Comparison of ENCODE assay signal across 9 cellular contexts in genomic region chr5:181218795-181219124, GRCh38. TPM values are rescaled to one million over a fixed set of nuclear protein-coding genes. Genes with fewer than 3 reads are reported as not detected.
DNase-seq lines count a peak whose midpoint lies in the region; ATAC-seq and TF ChIP-seq lines count a peak whose summit lies in the region.
"Had no signal": no experiment of that assay in that cellular context is flagged by ENCODE, and none has a peak within 500 bp of the region (broad histone marks: within the 10 kb centered on the region; RNA-seq: fewer than 3 reads in every experiment).

No MANE protein-coding gene starts in this region.

- H3K9me2 ChIP-seq in GM23248 (ENCODE audit: insufficient read depth), result no peaks in the 10 kb centered on the region

- H3K9me3 ChIP-seq in GM23248 (ENCODE audit: low read depth), result no peaks in the 10 kb centered on the region
- no peaks in the 10 kb centered on the region for H3K9me3 ChIP-seq in RWPE2 (ENCODE audit: severe bottlenecking)
- H3K9me3 ChIP-seq in esophagus squamous epithelium, result no peaks in the 10 kb centered on the region
- H3K9me3 ChIP-seq in sigmoid colon, result no peaks in the 10 kb centered on the region
- H3K9me3 ChIP-seq in mucosa of descending colon, result no peaks in the 10 kb centered on the region

- H3K36me3 ChIP-seq in GM23248 (ENCODE audit: low read depth) (no peaks in the 10 kb centered on the region), RWPE2 (ENCODE audit: low read depth) (no peaks in the 10 kb centered on the region), esophagus squamous epithelium (no peaks in the 10 kb centered on the region), sigmoid colon (no peaks in the 10 kb centered on the region), mucosa of descending colon (ENCODE audit: low read depth) (no peaks in the 10 kb centered on the region)

- H3F3A ChIP-seq in GM23248 (ENCODE audit: insufficient read depth), result peaks cover 31% of the 10 kb centered on the region

- H3K27me3 ChIP-seq in GM23248 (replicated peaks; ENCODE audit: insufficient read depth) (no peaks in the 10 kb centered on the region), RWPE2 (ENCODE audit: insufficient read depth, poor library complexity, severe bottlenecking) (no peaks in the 10 kb centered on the region), esophagus squamous epithelium (no peaks in the 10 kb centered on the region), sigmoid colon (no peaks in the 10 kb centered on the region)

- TF ChIP-seq CTCF in RWPE2 (IDR thresholded peaks at IDR 0.05; ENCODE audit: poor library complexity, severe bottlenecking), result no peak
- TF ChIP-seq CTCF in esophagus squamous epithelium (IDR thresholded peaks at IDR 0.05), result no peak
- TF ChIP-seq CTCF in sigmoid colon (IDR thresholded peaks at IDR 0.05), result no peak
- no peak for TF ChIP-seq CTCF in mucosa of descending colon (IDR thresholded peaks at IDR 0.05)

- H3K79me2 ChIP-seq in GM23248 (ENCODE audit: insufficient read depth), result peaks cover 3% of the 10 kb centered on the region

- DNase-seq in GM23248 (peak; percentile 61), RWPE2 (ENCODE audit: low spot score) (no peak), esophagus squamous epithelium (lab: John Stamatoyannopoulos, UW) (no peak), sigmoid colon (no peak), mucosa of descending colon (no peak), activated gamma-delta T cell treated with Interleukin-2 at 50 U/mL for 16 hours (no peak), DMS153 (lab: John Stamatoyannopoulos, UW) (no peak)
- DNase-seq: NCI-H1417 had no signal

- no peak for TF ChIP-seq EP300 in sigmoid colon (IDR thresholded peaks at IDR 0.05)

- no peaks in the 10 kb centered on the region for H3K4me1 ChIP-seq in GM23248 (ENCODE audit: insufficient read depth)
- H3K4me1 ChIP-seq in RWPE2 (ENCODE audit: insufficient read depth, poor library complexity, severe bottlenecking), result no peaks in the 10 kb centered on the region
- H3K4me1 ChIP-seq in esophagus squamous epithelium, result peaks cover 9 to 52% (median 17%) of the 10 kb centered on the region in 3 donors
- peaks cover 4 to 39% (median 29%) of the 10 kb centered on the region in 4 donors for H3K4me1 ChIP-seq in sigmoid colon
- H3K4me1 ChIP-seq in mucosa of descending colon (ENCODE audit: low read depth), result peaks cover 16% of the 10 kb centered on the region

- peak overlapping the region; percentile 68 for H3K4me3 ChIP-seq in GM23248
- peak overlapping the region; percentile 40 for H3K4me3 ChIP-seq in RWPE2 (ENCODE audit: severe bottlenecking)
- peak overlapping the region; percentile 10 to 63 (median 46) for H3K4me3 ChIP-seq in esophagus squamous epithelium
- peak overlapping the region; percentile 30 to 53 (median 43) for H3K4me3 ChIP-seq in sigmoid colon
- H3K4me3 ChIP-seq in mucosa of descending colon, result no peak overlapping the region

- TF ChIP-seq POLR2A in esophagus squamous epithelium (IDR thresholded peaks at IDR 0.05), result no peak
- TF ChIP-seq POLR2A in sigmoid colon (IDR thresholded peaks at IDR 0.05), result no peak

- no peaks in the 10 kb centered on the region for H4K20me1 ChIP-seq in GM23248 (ENCODE audit: insufficient read depth)

- 3% methylated on average over 10 of the region's 10 CpGs for WGBS in GM23248 (ENCODE audit: low coverage in 1 of 2, low lambda C conversion rate in 2 of 2, missing lambda C conversion rate in 2 of 2), 2 experiments
- WGBS in esophagus squamous epithelium, 2 donors, result 30 to 38% methylated on average over 10 of the region's 10 CpGs
- WGBS in sigmoid colon, 2 donors, result 21 to 31% methylated on average over 10 of the region's 10 CpGs

- intact Hi-C loops in esophagus squamous epithelium (cut with DNase I), result no loop called here
- intact Hi-C loops in sigmoid colon (cut with DNase I), result loop anchor here (1.0 kb wide), 2 partner anchors 12 to 27 kb away; no protein-coding TSS in a partner anchor
- intact Hi-C loops in mucosa of descending colon (cut with DNase I, micrococcal nuclease), result no loop called here

- peak overlapping the region; percentile 76 for H2AFZ ChIP-seq in GM23248

- ATAC-seq in RWPE2 (ENCODE audit: low read depth) (no peak), HG03045 (IDR thresholded peaks at IDR 0.05; ENCODE audit: unreplicated experiment) (no peak), mucosa of descending colon (no peak)

- H3K9ac ChIP-seq in GM23248, result peak overlapping the region; percentile 38

- in situ Hi-C loops in GM23248 (cut with MboI), result no loop called here

- H3K4me2 ChIP-seq in GM23248 (ENCODE audit: unreplicated experiment), result peak overlapping the region; percentile 49

- H3K27ac ChIP-seq in GM23248 (peak overlapping the region; percentile 47), RWPE2 (ENCODE audit: poor library complexity, severe bottlenecking) (no peak overlapping the region), esophagus squamous epithelium (peak overlapping the region; percentile 53 to 82 (median 79)), sigmoid colon (peak overlapping the region in 3 of 4 donors; percentile 73 to 77 (median 75))

RNA-seq across cellular contexts. Expression of gene TRIM41, which starts 4.3 kb away (rescaled TPM):
- 17.5 and 18.6 TPM in 2 replicates for total RNA-seq in GM23248 (2014; rRNA removed; shearing (Covaris generic))
- polyA plus RNA-seq in GM23248 (2016; fragmentation: Nextera tagmentation; extraction: Ambion mirVana) (3.8 and 4.3 TPM in 2 replicates), sigmoid colon (10 to 100 TPM; 13.2 to 25.3 (median 19.0) TPM)
- total RNA-seq in esophagus squamous epithelium (10 to 100 TPM; 12.0 to 22.1 (median 13.8) TPM), sigmoid colon (10 to 100 TPM in 2 of 4 donors, 1 to 10 TPM in 2; 8.2 to 15.3 (median 11.8) TPM), mucosa of descending colon (10 to 100 TPM; 25.6 to 34.0 (median 27.6) TPM)

RNA-seq across cellular contexts. Expression of gene TRIM7, which starts 13.8 kb away (rescaled TPM):
- 1.4 and 6.8 TPM in 2 replicates for total RNA-seq in GM23248 (2014; rRNA removed; shearing (Covaris generic))
- 2.5 and 3.1 TPM in 2 replicates for polyA plus RNA-seq in GM23248 (2016; fragmentation: Nextera tagmentation; extraction: Ambion mirVana)
- total RNA-seq in esophagus squamous epithelium, result 10 to 100 TPM; 44.8 to 80.6 (median 54.5) TPM
- total RNA-seq in sigmoid colon, result 1 to 10 TPM in 3 of 4 donors, under 1 TPM in 1; 0.55 to 2.1 (median 1.1) TPM
- polyA plus RNA-seq in sigmoid colon, result 1 to 10 TPM in 2 of 3 donors, under 1 TPM in 1; 0.60 to 5.3 (median 3.2) TPM
- 1 to 10 TPM; 1.5 to 3.9 (median 3.2) TPM for total RNA-seq in mucosa of descending colon

RNA-seq across cellular contexts. Expression of gene RACK1, which starts 24.9 kb away (rescaled TPM):
- total RNA-seq in GM23248 (2014; rRNA removed; shearing (Covaris generic)), result 2,598 and 3,224 TPM in 2 replicates
- polyA plus RNA-seq in GM23248 (2016; fragmentation: Nextera tagmentation; extraction: Ambion mirVana), result 837 and 864 TPM in 2 replicates
- 1,000 to 10,000 TPM; 1,705 to 2,735 (median 2,064) TPM for total RNA-seq in esophagus squamous epithelium
- total RNA-seq in sigmoid colon, result 1,000 to 10,000 TPM; 2,029 to 2,209 (median 2,163) TPM
- polyA plus RNA-seq in sigmoid colon, result 1,000 to 10,000 TPM; 1,821 to 2,943 (median 2,181) TPM
- total RNA-seq in mucosa of descending colon, result 1,000 to 10,000 TPM; 1,078 to 1,367 (median 1,218) TPM

RNA-seq across cellular contexts. Expression of gene TRIM52, which starts 42.2 kb away (rescaled TPM):
- total RNA-seq in GM23248 (2014; rRNA removed; shearing (Covaris generic)), result 6.6 and 7.8 TPM in 2 replicates
- polyA plus RNA-seq in GM23248 (2016; fragmentation: Nextera tagmentation; extraction: Ambion mirVana), result 4.1 and 5.3 TPM in 2 replicates
- 10 to 100 TPM in 1 of 4 donors, 1 to 10 TPM in 3; 2.0 to 11.1 (median 3.3) TPM for total RNA-seq in esophagus squamous epithelium
- 10 to 100 TPM in 3 of 4 donors, 1 to 10 TPM in 1; 7.1 to 26.9 (median 16.0) TPM for total RNA-seq in sigmoid colon
- 1 to 10 TPM; 4.2 to 9.6 (median 5.8) TPM for polyA plus RNA-seq in sigmoid colon
- total RNA-seq in mucosa of descending colon, result 10 to 100 TPM; 11.6 to 18.8 (median 15.8) TPM
